In the genomic region with DNA sequence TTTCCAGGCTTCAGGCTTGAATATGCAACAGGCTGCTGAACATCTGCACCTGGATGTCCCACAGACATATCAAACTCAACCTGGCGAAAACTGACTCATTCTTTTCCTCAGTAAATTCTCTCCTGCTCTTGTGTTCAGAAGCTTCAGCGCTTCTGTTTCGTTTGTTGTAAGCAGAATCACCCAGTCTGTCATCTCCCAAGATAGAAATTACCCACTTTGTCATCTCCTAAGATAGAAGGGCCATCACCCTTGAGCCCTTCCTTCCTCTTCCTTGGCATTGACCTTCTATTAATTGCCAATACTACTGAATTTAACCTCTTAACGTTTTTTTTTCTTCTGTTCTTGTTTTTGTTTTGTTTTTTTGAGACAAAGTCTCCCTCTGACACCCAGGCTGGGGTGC, we compare ENCODE assay signal across 16 cellular contexts. TPM values are rescaled to one million over a fixed set of nuclear protein-coding genes. Genes with fewer than 3 reads are reported as not detected.
"Had no signal": no experiment of that assay in that cellular context is flagged by ENCODE, and none has a peak within 500 bp of the region (broad histone marks: within the 10 kb centered on the region; RNA-seq: fewer than 3 reads in every experiment).

No MANE protein-coding gene starts in this region.

- ATAC-seq: effector memory CD8-positive, alpha-beta T cell; foreskin keratinocyte; left colon; naive thymus-derived CD4-positive, alpha-beta T cell; sciatic nerve had no signal

- H3K4me3 Mint-ChIP-seq: dendritic cell treated with granulocyte-macrophage colony-stimulating factor and Interleukin-4, amounts not matched to agents 40 ng/mL and 50 ng/mL, for 4 days; effector memory CD8-positive, alpha-beta T cell; naive thymus-derived CD4-positive, alpha-beta T cell had no signal

- H3K27ac ChIP-seq: foreskin keratinocyte, hepatocyte, neutrophil, skin epidermis, upper lobe of left lung, uterus had no signal

- H3K9me3 Mint-ChIP-seq: effector memory CD8-positive, alpha-beta T cell had no signal

- H3K36me3 ChIP-seq: neutrophil, upper lobe of left lung, uterus had no signal

- H3K4me3 ChIP-seq: hepatocyte, skin epidermis, upper lobe of left lung, uterus had no signal

- H3K4me2 ChIP-seq: hepatocyte had no signal

- H3K4me1 ChIP-seq: foreskin keratinocyte, uterus had no signal

- H3K27me3 ChIP-seq: foreskin keratinocyte, hepatocyte, neutrophil, upper lobe of left lung, uterus had no signal

- H3K27me3 Mint-ChIP-seq: dendritic cell treated with granulocyte-macrophage colony-stimulating factor and Interleukin-4, amounts not matched to agents 40 ng/mL and 50 ng/mL, for 4 days had no signal

- H2AFZ ChIP-seq: hepatocyte had no signal

- DNase-seq: effector memory CD8-positive, alpha-beta T cell; erythroblast; foreskin keratinocyte; head of caudate nucleus; left colon; mesendoderm; naive thymus-derived CD4-positive, alpha-beta T cell; stimulated activated naive CD4-positive, alpha-beta T cell treated with Interleukin-2 at 50 U/mL for 16 hours; uterus had no signal

- H3K9me3 ChIP-seq: neutrophil, upper lobe of left lung, uterus had no signal

- H3K27ac Mint-ChIP-seq: dendritic cell treated with granulocyte-macrophage colony-stimulating factor and Interleukin-4, amounts not matched to agents 40 ng/mL and 50 ng/mL, for 4 days; effector memory CD8-positive, alpha-beta T cell; naive thymus-derived CD4-positive, alpha-beta T cell had no signal

- H3K79me2 ChIP-seq: hepatocyte had no signal

RNA-seq across cellular contexts. Expression of gene CPED1, which starts 59.7 kb away (rescaled TPM):
- polyA plus RNA-seq: naive thymus-derived CD4-positive, alpha-beta T cell; neural cell had no signal
